8 cellular contexts compared by ENCODE assay signal in genomic region chr2:238061310-238062202, GRCh38. TPM values are rescaled to one million over a fixed set of nuclear protein-coding genes. Genes with fewer than 3 reads are reported as not detected.
DNase-seq lines count a peak whose midpoint lies in the region; ATAC-seq and TF ChIP-seq lines count a peak whose summit lies in the region.

No MANE protein-coding gene starts in this region.

- H3K36me3 ChIP-seq in HUES64 (ENCODE audit: insufficient read depth, low read length): peaks cover 29% of the 10 kb centered on the region

- H3K4me3 Mint-ChIP-seq in stimulated activated effector memory CD8-positive, alpha-beta T cell treated with anti-CD3 and anti-CD28 coated beads, Interleukin-12 subunit alpha, Interleukin-12 subunit beta, amount 100 ng/mL, for 72 hours: peak overlapping the region; percentile 98

- peaks cover 45% of the 10 kb centered on the region for H3K36me3 Mint-ChIP-seq in stimulated activated effector memory CD8-positive, alpha-beta T cell treated with anti-CD3 and anti-CD28 coated beads, Interleukin-12 subunit alpha, Interleukin-12 subunit beta, amount 100 ng/mL, for 72 hours

- peaks cover 17% of the 10 kb centered on the region for H3K4me1 ChIP-seq in HUES64 (ENCODE audit: insufficient read depth, low read length)

- H3K9ac ChIP-seq in HUES64 (ENCODE audit: low read depth, low read length): peak overlapping the region; percentile 79

- TF ChIP-seq CTCF in GM20000 (IDR thresholded peaks at IDR 0.05; ENCODE audit: extremely low read depth, missing control alignments) (no peak), cardiac fibroblast (IDR thresholded peaks at IDR 0.05; ENCODE audit: low read depth, low read length) (no peak)

- H3K9me3 Mint-ChIP-seq in stimulated activated effector memory CD8-positive, alpha-beta T cell treated with anti-CD3 and anti-CD28 coated beads, Interleukin-12 subunit alpha, Interleukin-12 subunit beta, amount 100 ng/mL, for 72 hours: peaks cover 5% of the 10 kb centered on the region

- peak; percentile 8 for ATAC-seq in left lobe of liver
- peak; percentile 3 for ATAC-seq in stimulated activated effector memory CD8-positive, alpha-beta T cell treated with anti-CD3 and anti-CD28 coated beads, Interleukin-12 subunit alpha, Interleukin-12 subunit beta, amount 100 ng/mL, for 72 hours

- 4% methylated on average over 30 of the region's 30 CpGs for WGBS in HUES64

- peak overlapping the region; percentile 97 for H3K27ac Mint-ChIP-seq in stimulated activated effector memory CD8-positive, alpha-beta T cell treated with anti-CD3 and anti-CD28 coated beads, Interleukin-12 subunit alpha, Interleukin-12 subunit beta, amount 100 ng/mL, for 72 hours

- peak overlapping the region; percentile 77 for H3K27ac ChIP-seq in HUES64 (ENCODE audit: low read depth, low read length)

- H3K27me3 ChIP-seq in HUES64 (ENCODE audit: insufficient read depth, low read length): no peaks in the 10 kb centered on the region

- peak; percentile 12 for DNase-seq in DMS153 treated with DMSO at 0.1 percent for 48 hours (lab: John Stamatoyannopoulos, UW; ENCODE audit: unreplicated experiment)
- peak; percentile 42 for DNase-seq in GM20000 (ENCODE audit: low spot score)
- DNase-seq in SK-N-DZ (ENCODE audit: low spot score): peak; percentile 57
- DNase-seq in cardiac fibroblast (ENCODE audit: low read depth in 2 of 2): peak; percentile 46 to 51
- DNase-seq in left lobe of liver (ENCODE audit: low spot score): peak; percentile 55
- DNase-seq in stimulated activated effector memory CD8-positive, alpha-beta T cell treated with anti-CD3 and anti-CD28 coated beads, Interleukin-12 subunit alpha, Interleukin-12 subunit beta, amount 100 ng/mL, for 72 hours (ENCODE audit: low spot score in 2 of 2): peak in 1 of 2 donors; percentile 12
- no peak for DNase-seq in GDM1 (lab: John Stamatoyannopoulos, UW)

- H3K4me1 Mint-ChIP-seq in stimulated activated effector memory CD8-positive, alpha-beta T cell treated with anti-CD3 and anti-CD28 coated beads, Interleukin-12 subunit alpha, Interleukin-12 subunit beta, amount 100 ng/mL, for 72 hours: peaks cover 49% of the 10 kb centered on the region

- H3K9me3 ChIP-seq in HUES64 (ENCODE audit: insufficient read depth, low read depth, low read length): no peaks in the 10 kb centered on the region

- H3K4me3 ChIP-seq in HUES64 (ENCODE audit: low read length) (peak overlapping the region; percentile 78), cardiac fibroblast (replicated peaks in 1 of 2; ENCODE audit: low read depth in 2 of 2, low read length in 2 of 2) (peak overlapping the region; percentile 85 to 90)

RNA-seq across cellular contexts. Expression of gene SCLY, which starts 0.8 kb away (rescaled TPM):
- polyA plus RNA-seq in HUES64 (2013, experiment 1 of 2): 40.6 TPM
- 42.4 TPM for polyA plus RNA-seq in HUES64 (2013, experiment 2 of 2)
- 78.3 and 103 TPM in 2 replicates for polyA plus RNA-seq in SK-N-DZ (2014; cell fraction: cytosol; rRNA removed)
- 76.2 and 101 TPM in 2 replicates for polyA plus RNA-seq in SK-N-DZ (2014; cell fraction: nucleus; rRNA removed)
- total RNA-seq in left lobe of liver: 40.6 TPM

RNA-seq across cellular contexts. Expression of gene ESPNL, which starts 38.6 kb away (rescaled TPM):
- 0.55 TPM for polyA plus RNA-seq in HUES64 (2013, experiment 1 of 2)
- polyA plus RNA-seq in HUES64 (2013, experiment 2 of 2): 0.38 TPM
- 10.9 and 11.8 TPM in 2 replicates for polyA plus RNA-seq in SK-N-DZ (2014; cell fraction: cytosol; rRNA removed)
- 29.8 and 39.1 TPM in 2 replicates for polyA plus RNA-seq in SK-N-DZ (2014; cell fraction: nucleus; rRNA removed)
- 1.7 TPM for total RNA-seq in left lobe of liver
